Comparison of ENCODE assay signal across 1 cellular context in the genomic region with DNA sequence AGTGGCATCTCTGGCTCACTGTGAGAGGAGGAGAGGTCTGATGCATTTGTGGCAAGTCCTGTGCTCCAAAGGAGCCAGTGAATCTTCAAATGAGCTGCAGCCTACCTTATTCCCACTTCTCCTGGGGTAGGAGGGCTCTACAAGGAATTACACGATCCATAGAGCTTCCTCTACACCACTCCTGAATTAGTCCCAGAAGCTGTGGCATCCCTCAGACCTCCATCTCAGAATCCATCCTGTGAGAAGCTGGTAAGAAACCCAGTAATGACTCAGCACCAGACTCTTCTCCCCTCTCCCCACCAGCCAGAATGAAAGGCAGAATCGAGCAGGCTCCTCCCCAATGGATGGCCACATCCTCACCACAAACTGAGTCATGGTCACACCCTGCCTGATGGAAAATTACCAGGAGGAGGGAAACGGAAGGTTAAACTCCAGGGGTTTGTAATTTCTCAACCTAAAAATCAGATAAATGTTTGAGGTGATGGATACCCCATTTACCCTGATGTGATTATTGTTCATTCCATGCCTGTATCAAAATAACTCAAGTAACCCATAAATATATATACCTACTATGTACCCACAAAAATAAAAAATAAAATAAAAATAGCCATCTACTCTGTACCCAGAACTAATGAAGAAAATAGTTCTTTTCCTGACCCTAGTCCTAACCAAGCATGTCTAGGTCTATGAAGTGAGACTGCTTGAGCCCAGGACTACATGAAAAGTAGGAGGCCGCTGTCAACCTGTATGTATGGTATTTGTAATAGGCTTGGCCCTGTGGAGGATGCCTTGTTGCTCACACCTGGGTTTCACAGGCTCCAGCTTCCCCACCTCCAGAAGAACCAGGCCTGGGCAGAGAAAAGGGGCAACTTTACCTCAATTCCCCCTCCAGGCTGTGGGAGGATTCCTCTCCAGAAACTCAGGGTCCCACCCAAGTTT.
TF ChIP-seq lines count a peak whose summit lies in the region.

No MANE protein-coding gene starts in this region.

TF ChIP-seq in GM12878, 131 proteins besides CTCF, POLR2A, EP300 and RAD21:
- TF ChIP-seq, protein P1, sequence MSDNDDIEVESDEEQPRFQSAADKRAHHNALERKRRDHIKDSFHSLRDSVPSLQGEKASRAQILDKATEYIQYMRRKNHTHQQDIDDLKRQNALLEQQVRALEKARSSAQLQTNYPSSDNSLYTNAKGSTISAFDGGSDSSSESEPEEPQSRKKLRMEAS (IDR thresholded peaks at IDR 0.05; ENCODE audit: low read depth, low read length) = no peak
- TF ChIP-seq IKZF2 (IDR thresholded peaks at IDR 0.05) = peak; percentile 87 to 88
- 0 out of 2 replicates have a peak, but pooled peaks have one; percentile 10 for TF ChIP-seq IRF4 (IDR thresholded peaks at IDR 0.05; ENCODE audit: low read depth, low read length)
- peak; percentile 62 for TF ChIP-seq JUNB (IDR thresholded peaks at IDR 0.05)
- TF ChIP-seq DPF2 (IDR thresholded peaks at IDR 0.05) = 0 out of 2 replicates have a peak, but pooled peaks have one; percentile 27
- TF ChIP-seq CHD2 (IDR thresholded peaks at IDR 0.05; ENCODE audit: borderline replicate concordance, low read depth, low read length) = no peak
- no peak for TF ChIP-seq CREB1 (IDR thresholded peaks at IDR 0.05; ENCODE audit: low read depth)
- TF ChIP-seq, protein P2, sequence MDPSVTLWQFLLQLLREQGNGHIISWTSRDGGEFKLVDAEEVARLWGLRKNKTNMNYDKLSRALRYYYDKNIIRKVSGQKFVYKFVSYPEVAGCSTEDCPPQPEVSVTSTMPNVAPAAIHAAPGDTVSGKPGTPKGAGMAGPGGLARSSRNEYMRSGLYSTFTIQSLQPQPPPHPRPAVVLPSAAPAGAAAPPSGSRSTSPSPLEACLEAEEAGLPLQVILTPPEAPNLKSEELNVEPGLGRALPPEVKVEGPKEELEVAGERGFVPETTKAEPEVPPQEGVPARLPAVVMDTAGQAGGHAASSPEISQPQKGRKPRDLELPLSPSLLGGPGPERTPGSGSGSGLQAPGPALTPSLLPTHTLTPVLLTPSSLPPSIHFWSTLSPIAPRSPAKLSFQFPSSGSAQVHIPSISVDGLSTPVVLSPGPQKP (IDR thresholded peaks at IDR 0.05; ENCODE audit: low read depth, low read length) = no peak
- TF ChIP-seq, protein P3, sequence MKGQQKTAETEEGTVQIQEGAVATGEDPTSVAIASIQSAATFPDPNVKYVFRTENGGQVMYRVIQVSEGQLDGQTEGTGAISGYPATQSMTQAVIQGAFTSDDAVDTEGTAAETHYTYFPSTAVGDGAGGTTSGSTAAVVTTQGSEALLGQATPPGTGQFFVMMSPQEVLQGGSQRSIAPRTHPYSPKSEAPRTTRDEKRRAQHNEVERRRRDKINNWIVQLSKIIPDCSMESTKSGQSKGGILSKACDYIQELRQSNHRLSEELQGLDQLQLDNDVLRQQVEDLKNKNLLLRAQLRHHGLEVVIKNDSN (IDR thresholded peaks at IDR 0.05; ENCODE audit: borderline replicate concordance, extremely low read length, insufficient read depth, low read depth, low read length) = no peak
- TF ChIP-seq TAF1 (IDR thresholded peaks at IDR 0.05; ENCODE audit: borderline replicate concordance, low read depth, low read length) = 0 out of 2 replicates have a peak, but pooled peaks have one; percentile 52
- peak; percentile 89 for TF ChIP-seq RUNX3 (IDR thresholded peaks at IDR 0.05; ENCODE audit: low read length)
- TF ChIP-seq, protein P4, sequence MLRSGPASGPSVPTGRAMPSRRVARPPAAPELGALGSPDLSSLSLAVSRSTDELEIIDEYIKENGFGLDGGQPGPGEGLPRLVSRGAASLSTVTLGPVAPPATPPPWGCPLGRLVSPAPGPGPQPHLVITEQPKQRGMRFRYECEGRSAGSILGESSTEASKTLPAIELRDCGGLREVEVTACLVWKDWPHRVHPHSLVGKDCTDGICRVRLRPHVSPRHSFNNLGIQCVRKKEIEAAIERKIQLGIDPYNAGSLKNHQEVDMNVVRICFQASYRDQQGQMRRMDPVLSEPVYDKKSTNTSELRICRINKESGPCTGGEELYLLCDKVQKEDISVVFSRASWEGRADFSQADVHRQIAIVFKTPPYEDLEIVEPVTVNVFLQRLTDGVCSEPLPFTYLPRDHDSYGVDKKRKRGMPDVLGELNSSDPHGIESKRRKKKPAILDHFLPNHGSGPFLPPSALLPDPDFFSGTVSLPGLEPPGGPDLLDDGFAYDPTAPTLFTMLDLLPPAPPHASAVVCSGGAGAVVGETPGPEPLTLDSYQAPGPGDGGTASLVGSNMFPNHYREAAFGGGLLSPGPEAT (IDR thresholded peaks at IDR 0.05; ENCODE audit: low read depth) = peak; percentile 64
- peak; percentile 83 for TF ChIP-seq BACH1 (IDR thresholded peaks at IDR 0.05; ENCODE audit: borderline replicate concordance)
- TF ChIP-seq CREM (IDR thresholded peaks at IDR 0.05; ENCODE audit: low read depth) = no peak
- 0 out of 4 replicates have a peak, but pooled peaks of 1 of the 2 experiments have one; percentile 20 for TF ChIP-seq BHLHE40 (IDR thresholded peaks at IDR 0.05; ENCODE audit: borderline replicate concordance in 1 of 2, low read depth in 2 of 2, low read length in 1 of 2)
- TF ChIP-seq, protein P5, sequence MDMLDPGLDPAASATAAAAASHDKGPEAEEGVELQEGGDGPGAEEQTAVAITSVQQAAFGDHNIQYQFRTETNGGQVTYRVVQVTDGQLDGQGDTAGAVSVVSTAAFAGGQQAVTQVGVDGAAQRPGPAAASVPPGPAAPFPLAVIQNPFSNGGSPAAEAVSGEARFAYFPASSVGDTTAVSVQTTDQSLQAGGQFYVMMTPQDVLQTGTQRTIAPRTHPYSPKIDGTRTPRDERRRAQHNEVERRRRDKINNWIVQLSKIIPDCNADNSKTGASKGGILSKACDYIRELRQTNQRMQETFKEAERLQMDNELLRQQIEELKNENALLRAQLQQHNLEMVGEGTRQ (IDR thresholded peaks at IDR 0.05; ENCODE audit: borderline replicate concordance, low read depth, low read length) = no peak
- TF ChIP-seq, protein P6, sequence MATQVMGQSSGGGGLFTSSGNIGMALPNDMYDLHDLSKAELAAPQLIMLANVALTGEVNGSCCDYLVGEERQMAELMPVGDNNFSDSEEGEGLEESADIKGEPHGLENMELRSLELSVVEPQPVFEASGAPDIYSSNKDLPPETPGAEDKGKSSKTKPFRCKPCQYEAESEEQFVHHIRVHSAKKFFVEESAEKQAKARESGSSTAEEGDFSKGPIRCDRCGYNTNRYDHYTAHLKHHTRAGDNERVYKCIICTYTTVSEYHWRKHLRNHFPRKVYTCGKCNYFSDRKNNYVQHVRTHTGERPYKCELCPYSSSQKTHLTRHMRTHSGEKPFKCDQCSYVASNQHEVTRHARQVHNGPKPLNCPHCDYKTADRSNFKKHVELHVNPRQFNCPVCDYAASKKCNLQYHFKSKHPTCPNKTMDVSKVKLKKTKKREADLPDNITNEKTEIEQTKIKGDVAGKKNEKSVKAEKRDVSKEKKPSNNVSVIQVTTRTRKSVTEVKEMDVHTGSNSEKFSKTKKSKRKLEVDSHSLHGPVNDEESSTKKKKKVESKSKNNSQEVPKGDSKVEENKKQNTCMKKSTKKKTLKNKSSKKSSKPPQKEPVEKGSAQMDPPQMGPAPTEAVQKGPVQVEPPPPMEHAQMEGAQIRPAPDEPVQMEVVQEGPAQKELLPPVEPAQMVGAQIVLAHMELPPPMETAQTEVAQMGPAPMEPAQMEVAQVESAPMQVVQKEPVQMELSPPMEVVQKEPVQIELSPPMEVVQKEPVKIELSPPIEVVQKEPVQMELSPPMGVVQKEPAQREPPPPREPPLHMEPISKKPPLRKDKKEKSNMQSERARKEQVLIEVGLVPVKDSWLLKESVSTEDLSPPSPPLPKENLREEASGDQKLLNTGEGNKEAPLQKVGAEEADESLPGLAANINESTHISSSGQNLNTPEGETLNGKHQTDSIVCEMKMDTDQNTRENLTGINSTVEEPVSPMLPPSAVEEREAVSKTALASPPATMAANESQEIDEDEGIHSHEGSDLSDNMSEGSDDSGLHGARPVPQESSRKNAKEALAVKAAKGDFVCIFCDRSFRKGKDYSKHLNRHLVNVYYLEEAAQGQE (IDR thresholded peaks at IDR 0.05; ENCODE audit: low read depth, low read length) = no peak
- no peak for TF ChIP-seq ZNF274 (IDR thresholded peaks at IDR 0.05; ENCODE audit: insufficient read depth, insufficient read length)
- TF ChIP-seq PAX8 (IDR thresholded peaks at IDR 0.05) = no peak
- peak; percentile 81 for TF ChIP-seq IKZF1 (conservative IDR thresholded peaks at IDR 0.05)
- TF ChIP-seq SUZ12 (IDR thresholded peaks at IDR 0.05; ENCODE audit: unreplicated experiment) = no peak
- TF ChIP-seq NR2F1 (conservative IDR thresholded peaks at IDR 0.05) = no peak
- peak; percentile 10 for TF ChIP-seq SP1 (IDR thresholded peaks at IDR 0.05; ENCODE audit: low read depth, low read length)
- TF ChIP-seq ETV6 (conservative IDR thresholded peaks at IDR 0.05 in 1 of 2, IDR thresholded peaks at IDR 0.05 in 1 of 2; ENCODE audit: borderline replicate concordance in 1 of 2, low read depth in 1 of 2) = no peak
- no peak for TF ChIP-seq WRNIP1 (IDR thresholded peaks at IDR 0.05; ENCODE audit: borderline replicate concordance, low read depth, low read length)
- TF ChIP-seq TCF12 (IDR thresholded peaks at IDR 0.05; ENCODE audit: low read depth, low read length) = peak; percentile 55; the same call in 1 of the 2 replicates
- no peak for TF ChIP-seq MEF2B (IDR thresholded peaks at IDR 0.05; ENCODE audit: partially characterized antibody, poor library complexity, severe bottlenecking)
- TF ChIP-seq NFYA (IDR thresholded peaks at IDR 0.05; ENCODE audit: borderline replicate concordance, low read depth, low read length) = no peak
- TF ChIP-seq RB1 (IDR thresholded peaks at IDR 0.05; ENCODE audit: borderline replicate concordance) = no peak
- 0 out of 2 replicates have a peak, but pooled peaks have one; percentile 24 for TF ChIP-seq YY1 (IDR thresholded peaks at IDR 0.05; ENCODE audit: low read depth, low read length)
- TF ChIP-seq, protein P7, sequence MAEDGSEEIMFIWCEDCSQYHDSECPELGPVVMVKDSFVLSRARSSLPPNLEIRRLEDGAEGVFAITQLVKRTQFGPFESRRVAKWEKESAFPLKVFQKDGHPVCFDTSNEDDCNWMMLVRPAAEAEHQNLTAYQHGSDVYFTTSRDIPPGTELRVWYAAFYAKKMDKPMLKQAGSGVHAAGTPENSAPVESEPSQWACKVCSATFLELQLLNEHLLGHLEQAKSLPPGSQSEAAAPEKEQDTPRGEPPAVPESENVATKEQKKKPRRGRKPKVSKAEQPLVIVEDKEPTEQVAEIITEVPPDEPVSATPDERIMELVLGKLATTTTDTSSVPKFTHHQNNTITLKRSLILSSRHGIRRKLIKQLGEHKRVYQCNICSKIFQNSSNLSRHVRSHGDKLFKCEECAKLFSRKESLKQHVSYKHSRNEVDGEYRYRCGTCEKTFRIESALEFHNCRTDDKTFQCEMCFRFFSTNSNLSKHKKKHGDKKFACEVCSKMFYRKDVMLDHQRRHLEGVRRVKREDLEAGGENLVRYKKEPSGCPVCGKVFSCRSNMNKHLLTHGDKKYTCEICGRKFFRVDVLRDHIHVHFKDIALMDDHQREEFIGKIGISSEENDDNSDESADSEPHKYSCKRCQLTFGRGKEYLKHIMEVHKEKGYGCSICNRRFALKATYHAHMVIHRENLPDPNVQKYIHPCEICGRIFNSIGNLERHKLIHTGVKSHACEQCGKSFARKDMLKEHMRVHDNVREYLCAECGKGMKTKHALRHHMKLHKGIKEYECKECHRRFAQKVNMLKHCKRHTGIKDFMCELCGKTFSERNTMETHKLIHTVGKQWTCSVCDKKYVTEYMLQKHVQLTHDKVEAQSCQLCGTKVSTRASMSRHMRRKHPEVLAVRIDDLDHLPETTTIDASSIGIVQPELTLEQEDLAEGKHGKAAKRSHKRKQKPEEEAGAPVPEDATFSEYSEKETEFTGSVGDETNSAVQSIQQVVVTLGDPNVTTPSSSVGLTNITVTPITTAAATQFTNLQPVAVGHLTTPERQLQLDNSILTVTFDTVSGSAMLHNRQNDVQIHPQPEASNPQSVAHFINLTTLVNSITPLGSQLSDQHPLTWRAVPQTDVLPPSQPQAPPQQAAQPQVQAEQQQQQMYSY (CRISPR knock-in tag; IDR thresholded peaks at IDR 0.05) = no peak
- TF ChIP-seq NFIC (IDR thresholded peaks at IDR 0.05; ENCODE audit: low read depth, low read length) = 0 out of 2 replicates have a peak, but pooled peaks have one; percentile 55
- peak; percentile 94 for TF ChIP-seq EED (IDR thresholded peaks at IDR 0.05; ENCODE audit: low read depth)
- peak; percentile 35; the same call in 1 of the 2 replicates for TF ChIP-seq CBFB (IDR thresholded peaks at IDR 0.05; ENCODE audit: low read depth)
- no peak for TF ChIP-seq STAT3 (IDR thresholded peaks at IDR 0.05; ENCODE audit: low read depth, low read length)
- TF ChIP-seq FOS (IDR thresholded peaks at IDR 0.05; ENCODE audit: borderline replicate concordance, extremely low read depth, insufficient read length) = no peak
- no peak for TF ChIP-seq ZNF207 (IDR thresholded peaks at IDR 0.05; ENCODE audit: borderline replicate concordance)
- 0 out of 2 replicates have a peak, but pooled peaks have one; percentile 14 for TF ChIP-seq ATF7 (IDR thresholded peaks at IDR 0.05; ENCODE audit: low read depth)
- TF ChIP-seq, protein P8, sequence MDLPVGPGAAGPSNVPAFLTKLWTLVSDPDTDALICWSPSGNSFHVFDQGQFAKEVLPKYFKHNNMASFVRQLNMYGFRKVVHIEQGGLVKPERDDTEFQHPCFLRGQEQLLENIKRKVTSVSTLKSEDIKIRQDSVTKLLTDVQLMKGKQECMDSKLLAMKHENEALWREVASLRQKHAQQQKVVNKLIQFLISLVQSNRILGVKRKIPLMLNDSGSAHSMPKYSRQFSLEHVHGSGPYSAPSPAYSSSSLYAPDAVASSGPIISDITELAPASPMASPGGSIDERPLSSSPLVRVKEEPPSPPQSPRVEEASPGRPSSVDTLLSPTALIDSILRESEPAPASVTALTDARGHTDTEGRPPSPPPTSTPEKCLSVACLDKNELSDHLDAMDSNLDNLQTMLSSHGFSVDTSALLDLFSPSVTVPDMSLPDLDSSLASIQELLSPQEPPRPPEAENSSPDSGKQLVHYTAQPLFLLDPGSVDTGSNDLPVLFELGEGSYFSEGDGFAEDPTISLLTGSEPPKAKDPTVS (IDR thresholded peaks at IDR 0.05; ENCODE audit: low read depth, low read length) = no peak
